In genomic region chr12:46494424-46494823, GRCh38 we compare ENCODE assay signal across 13 cellular contexts.
A peak's percentile ranks its signal among the peaks of the same experiment; 100 is the strongest.
DNase-seq lines count a peak whose midpoint lies in the region; ATAC-seq, FAIRE-seq and TF ChIP-seq lines count a peak whose summit lies in the region.
"Had no signal": no experiment of that assay in that cellular context is flagged by ENCODE, and none has a peak within 500 bp of the region (broad histone marks: within the 10 kb centered on the region; RNA-seq: fewer than 3 reads in every experiment).

No MANE protein-coding gene starts in this region.

- FAIRE-seq in keratinocyte (lab: Jason Lieb, UNC) (peak; percentile 53), urothelium cell line (lab: Jason Lieb, UNC) (no peak)

- peak; percentile 52 to 85 for DNase-seq in cardiac muscle cell (ENCODE audit: low read depth in 1 of 2, low spot score in 1 of 2)
- DNase-seq in cardiac septum (ENCODE audit: low spot score) = no peak
- peak; percentile 38 for DNase-seq in brain microvascular endothelial cell
- DNase-seq in keratinocyte (ENCODE audit: low read depth, low spot score) = no peak
- DNase-seq in urothelium cell line (ENCODE audit: low spot score) = peak; percentile 46
- DNase-seq in activated naive CD8-positive, alpha-beta T cell treated with anti-CD3 and anti-CD28 coated beads, Interleukin-2, amount 50 U/mL, for 24 hours = no peak
- no peak for DNase-seq in Kasumi-1 (lab: John Stamatoyannopoulos, UW)
- DNase-seq: activated CD4-positive, alpha-beta T cell treated with anti-CD3 and anti-CD28 coated beads, Interleukin-2, amount 50 U/mL, for 4 hours; GOT3; stimulated activated CD4-positive, alpha-beta T cell treated with anti-CD3 and anti-CD28 coated beads, Interleukin-4, amount 100 ng/mL, for 4 hours had no signal

- no peaks in the 10 kb centered on the region for H4K20me1 ChIP-seq in keratinocyte (ENCODE audit: control insufficient read depth, extremely low read depth, insufficient read depth, low read length)

- H2AFZ ChIP-seq in keratinocyte (ENCODE audit: control insufficient read depth, low read length) = peak overlapping the region; percentile 32

- H3K4me3 ChIP-seq in cardiac muscle cell = no peak overlapping the region
- no peak overlapping the region for H3K4me3 ChIP-seq in brain microvascular endothelial cell (ENCODE audit: low read depth, low read length)
- no peak overlapping the region for H3K4me3 ChIP-seq in keratinocyte (ENCODE audit: control insufficient read depth in 2 of 3, extremely low read depth in 1 of 3, insufficient read depth in 2 of 3, low read depth in 1 of 3, low read length in 3 of 3)

- H3K27me3 ChIP-seq in cardiac muscle cell (no peaks in the 10 kb centered on the region), brain microvascular endothelial cell (replicated peaks) (no peaks in the 10 kb centered on the region), keratinocyte (ENCODE audit: control insufficient read depth, extremely low read depth, insufficient read depth, low read length) (no peaks in the 10 kb centered on the region)

- intact Hi-C loops in cardiac septum (cut with DNase I) = no loop called here

- H3K4me1 ChIP-seq in cardiac muscle cell (ENCODE audit: low read depth) (peaks cover 11% of the 10 kb centered on the region), keratinocyte (ENCODE audit: control insufficient read depth, extremely low read depth, insufficient read depth, low read length) (peaks cover 48% of the 10 kb centered on the region)

- H3K4me1 Mint-ChIP-seq in activated naive CD8-positive, alpha-beta T cell treated with anti-CD3 and anti-CD28 coated beads, Interleukin-2, amount 50 U/mL, for 24 hours = no peaks in the 10 kb centered on the region
- H3K4me1 Mint-ChIP-seq: central memory CD8-positive, alpha-beta T cell; memory B cell had no signal

- in situ Hi-C loops in brain microvascular endothelial cell (cut with HindIII; ENCODE audit: low pct_ligation_motif_present, low sequenced_read_pairs) = no loop called here

- H3K27ac ChIP-seq in cardiac muscle cell (peak overlapping the region; percentile 77), brain microvascular endothelial cell (peak overlapping the region; percentile 78), keratinocyte (ENCODE audit: control insufficient read depth, insufficient read depth, low read length) (peak overlapping the region; percentile 92)

- no peaks in the 10 kb centered on the region for H3K36me3 ChIP-seq in cardiac muscle cell
- no peaks in the 10 kb centered on the region for H3K36me3 ChIP-seq in brain microvascular endothelial cell (replicated peaks)
- no peaks in the 10 kb centered on the region for H3K36me3 ChIP-seq in keratinocyte (ENCODE audit: control insufficient read depth in 2 of 2, extremely low read depth in 1 of 2, insufficient read depth in 2 of 2, low read length in 2 of 2)

- no peaks in the 10 kb centered on the region for H3K79me2 ChIP-seq in keratinocyte (ENCODE audit: control insufficient read depth, insufficient read depth, low read length)

- H3K4me2 ChIP-seq in keratinocyte (ENCODE audit: control insufficient read depth, extremely low read depth, insufficient read depth, low read depth, low read length) = peak overlapping the region; percentile 71

- H3K9me1 ChIP-seq in keratinocyte (ENCODE audit: control insufficient read depth, extremely low read depth, insufficient read depth, low read length) = no peaks in the 10 kb centered on the region

- H3K36me3 Mint-ChIP-seq in activated naive CD8-positive, alpha-beta T cell treated with anti-CD3 and anti-CD28 coated beads, Interleukin-2, amount 50 U/mL, for 24 hours (ENCODE audit: low read depth) = no peaks in the 10 kb centered on the region

- dilution Hi-C loops in keratinocyte (cut with MboI; ENCODE audit: extremely low pct_ligation_motif_present, low sequenced_read_pairs) = no loop called here

- ATAC-seq in GM18861 (IDR thresholded peaks at IDR 0.05; ENCODE audit: unreplicated experiment) = no peak
- ATAC-seq in activated naive CD8-positive, alpha-beta T cell treated with anti-CD3 and anti-CD28 coated beads, Interleukin-2, amount 50 U/mL, for 24 hours = no peak

- TF ChIP-seq CTCF in cardiac muscle cell (IDR thresholded peaks at IDR 0.05; ENCODE audit: low read depth, low read length) (no peak), brain microvascular endothelial cell (IDR thresholded peaks at IDR 0.05; ENCODE audit: low read depth, low read length, missing control alignments) (no peak), keratinocyte (optimal IDR thresholded peaks at IDR 0.05 in 1 of 3, IDR thresholded peaks at IDR 0.05 in 1 of 3, conservative IDR thresholded peaks at IDR 0.05 in 1 of 3; ENCODE audit: extremely low read depth in 1 of 3, insufficient read depth in 2 of 3, low read length in 3 of 3) (no peak)

- no peaks in the 10 kb centered on the region for H3K27me3 Mint-ChIP-seq in activated naive CD8-positive, alpha-beta T cell treated with anti-CD3 and anti-CD28 coated beads, Interleukin-2, amount 50 U/mL, for 24 hours
- H3K27me3 Mint-ChIP-seq: central memory CD8-positive, alpha-beta T cell; memory B cell had no signal

- no peak overlapping the region for H3K9ac ChIP-seq in keratinocyte (ENCODE audit: control insufficient read depth, extremely low read depth, insufficient read depth, low read length)

- no peaks in the 10 kb centered on the region for H3K9me3 Mint-ChIP-seq in activated naive CD8-positive, alpha-beta T cell treated with anti-CD3 and anti-CD28 coated beads, Interleukin-2, amount 50 U/mL, for 24 hours
- H3K9me3 Mint-ChIP-seq: central memory CD8-positive, alpha-beta T cell; memory B cell had no signal

- no peak overlapping the region for H3K4me3 Mint-ChIP-seq in activated naive CD8-positive, alpha-beta T cell treated with anti-CD3 and anti-CD28 coated beads, Interleukin-2, amount 50 U/mL, for 24 hours
- H3K4me3 Mint-ChIP-seq: central memory CD8-positive, alpha-beta T cell; memory B cell had no signal

- H3K9me3 ChIP-seq in cardiac muscle cell (ENCODE audit: low read depth) (no peaks in the 10 kb centered on the region), keratinocyte (ENCODE audit: control insufficient read depth, low read depth, low read length) (no peaks in the 10 kb centered on the region)

- no peak overlapping the region for H3K27ac Mint-ChIP-seq in activated naive CD8-positive, alpha-beta T cell treated with anti-CD3 and anti-CD28 coated beads, Interleukin-2, amount 50 U/mL, for 24 hours
- H3K27ac Mint-ChIP-seq: memory B cell had no signal

Comparison
In these comparisons a context has a peak if more than half of its experiments do, and no peak if none do; other contexts are left out.
1. DNase-seq: peak in cardiac muscle cell (2 of 2), brain microvascular endothelial cell (single experiment) and urothelium cell line (single experiment); none in cardiac septum (single experiment), keratinocyte (single experiment), activated naive CD8-positive, alpha-beta T cell treated with anti-CD3 and anti-CD28 coated beads, Interleukin-2, amount 50 U/mL, for 24 hours (single experiment) and Kasumi-1 (0 of 2).
2. Peak in every context shown above with its lines, with median percentiles within 50 percentile points of each other: H3K27ac ChIP-seq.